ENCODE assay signal across 9 cellular contexts in the genomic region with DNA sequence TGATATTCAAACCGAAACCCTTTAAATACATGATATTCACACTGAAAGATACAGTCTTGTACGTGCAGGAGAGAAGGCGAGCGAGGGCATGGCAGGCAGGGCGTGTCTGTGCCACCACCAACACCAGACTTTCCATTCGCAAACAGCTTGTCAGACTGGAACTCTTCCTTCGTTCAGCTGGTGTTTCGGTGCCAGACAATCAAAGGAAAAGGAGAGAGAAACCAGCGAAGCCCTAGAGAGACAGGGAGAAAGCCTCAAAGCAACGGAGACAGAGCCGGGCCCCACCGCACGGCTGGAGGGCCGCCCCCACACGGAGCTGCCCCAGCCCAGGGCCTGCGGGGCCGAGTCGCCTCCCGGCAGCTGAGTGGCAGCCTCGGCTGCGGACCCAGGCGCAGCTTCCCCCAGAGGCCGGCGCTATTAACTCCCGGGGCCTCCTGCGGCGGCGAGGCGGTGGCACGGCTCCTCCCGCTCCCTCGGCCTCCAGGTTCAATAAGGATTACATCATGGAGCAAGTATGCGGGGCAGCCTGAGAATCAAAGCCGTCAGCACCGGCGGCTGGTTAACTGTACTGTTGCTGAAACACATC. TPM values are rescaled to one million over a fixed set of nuclear protein-coding genes. Genes with fewer than 3 reads are reported as not detected.
DNase-seq lines count a peak whose midpoint lies in the region; ATAC-seq, FAIRE-seq and TF ChIP-seq lines count a peak whose summit lies in the region.
"Had no signal": no experiment of that assay in that cellular context is flagged by ENCODE, and none has a peak within 500 bp of the region (broad histone marks: within the 10 kb centered on the region; RNA-seq: fewer than 3 reads in every experiment).

No MANE protein-coding gene starts in this region.

- intact Hi-C loops in HepG2 (cut with micrococcal nuclease; ENCODE audit: unreplicated experiment) = no loop called here

- peak; percentile 98 for ATAC-seq in HepG2
- peak; percentile 76 for ATAC-seq in stimulated activated naive CD8-positive, alpha-beta T cell treated with anti-CD3 and anti-CD28 coated beads, Interleukin-15, Interleukin-2, amounts not matched to agents 100 U/mL and 50 U/mL, for 24 hours
- ATAC-seq in HG02970 (IDR thresholded peaks at IDR 0.05; ENCODE audit: low FRiP score, unreplicated experiment) = no peak

- peak overlapping the region; percentile 48 for H2AFZ ChIP-seq in HepG2 (ENCODE audit: low read length)

- no peaks in the 10 kb centered on the region for H3K9me3 ChIP-seq in HUES48 (ENCODE audit: control insufficient read depth, insufficient read depth, low read length)
- H3K9me3 ChIP-seq in HepG2 (ENCODE audit: low read length) = no peaks in the 10 kb centered on the region

- H4K20me1 ChIP-seq in HepG2 (ENCODE audit: insufficient read depth, low read length) = no peaks in the 10 kb centered on the region

- H3K4me3 ChIP-seq in HUES48 (ENCODE audit: low read depth, low read length) = peak overlapping the region; percentile 43; the same call in 1 of the 2 replicates
- H3K4me3 ChIP-seq in HepG2 (replicated peaks in 1 of 3; ENCODE audit: insufficient read depth in 1 of 3, low read depth in 2 of 3, low read length in 3 of 3) = peak overlapping the region; percentile 53 to 70 (median 56)

- H3K27me3 ChIP-seq in HUES48 (ENCODE audit: control insufficient read depth, insufficient read depth, low read length) (peaks cover 91% of the 10 kb centered on the region), HepG2 (ENCODE audit: control insufficient read depth in 1 of 2, insufficient read depth in 2 of 2, low read length in 2 of 2) (peaks cover 1 to 32% of the 10 kb centered on the region in 2 experiments)

- peak overlapping the region; percentile 81 for H3K4me2 ChIP-seq in HepG2 (ENCODE audit: low read depth, low read length)

- in situ Hi-C loops in HepG2 (cut with HindIII; ENCODE audit: extremely low pct_ligation_motif_present, low pct_unique_long_range_greater_than_20kb) = no loop called here

- peak; percentile 21 for DNase-seq in DMS114 treated with DMSO at 0.1 percent for 48 hours (lab: John Stamatoyannopoulos, UW; ENCODE audit: unreplicated experiment)
- peak; percentile 70 for DNase-seq in SK-N-DZ (ENCODE audit: low spot score)
- DNase-seq in dedifferentiated amniotic fluid mesenchymal stem cell (ENCODE audit: extremely low spot score) = peak; percentile 56
- peak; percentile 86 for DNase-seq in HepG2 (ENCODE audit: low spot score)
- DNase-seq in stimulated activated naive CD8-positive, alpha-beta T cell treated with anti-CD3 and anti-CD28 coated beads, Interleukin-15, Interleukin-2, amounts not matched to agents 100 U/mL and 50 U/mL, for 24 hours = peak; percentile 42
- no peak for DNase-seq in cortex of kidney (lab: John Stamatoyannopoulos, UW)

- H3K4me1 ChIP-seq in HUES48 (ENCODE audit: control insufficient read depth, insufficient read depth, low read length) = peaks cover 18% of the 10 kb centered on the region
- H3K4me1 ChIP-seq in HepG2 (ENCODE audit: insufficient read depth, low read length) = peaks cover 28% of the 10 kb centered on the region

- no peak for FAIRE-seq in HepG2 (lab: Jason Lieb, UNC)

- POLR2A ChIA-PET in HepG2 (lab: Yijun Ruan, JAX) = interaction anchor here (0.7 to 1.6 kb wide), 3 partner anchors 127 to 176 kb away, joined by 3 to 5 read pairs (median 4); partner anchors contain the start of genes AFG1L, SEC63 and SNX3

- no TSS peak for BruUV-seq in HepG2 (replicated peaks; lab: Mats Ljungman, UMichigan)

- no peaks in the 10 kb centered on the region for H3K79me2 ChIP-seq in HepG2 (ENCODE audit: insufficient read depth, low read length)

- H3K27ac ChIP-seq in HUES48 (ENCODE audit: low read depth, low read length) (peak overlapping the region; percentile 79), HepG2 (ENCODE audit: extremely low read length, insufficient read depth, low read length) (no peak overlapping the region)

- H3K9ac ChIP-seq in HUES48 (ENCODE audit: low read depth, low read length) (0 out of 2 replicates have a peak overlapping the region, but pooled peaks have one; percentile 1), HepG2 (ENCODE audit: insufficient read depth, low read depth, low read length) (peak overlapping the region; percentile 70)

- no peak for TF ChIP-seq EP300 in HepG2 (IDR thresholded peaks at IDR 0.05; ENCODE audit: low read depth in 2 of 2, low read length in 2 of 2)
- no peak for TF ChIP-seq EP300 in HepG2 (CRISPR knock-in tag; IDR thresholded peaks at IDR 0.05; ENCODE audit: borderline replicate concordance)

- TF ChIP-seq RAD21 in HepG2 (CRISPR knock-in tag; IDR thresholded peaks at IDR 0.05) = peak; percentile 44; the same call in 1 of the 2 replicates

- no peak for TF ChIP-seq POLR2A in HepG2 (IDR thresholded peaks at IDR 0.05; ENCODE audit: insufficient read depth in 1 of 2, low read depth in 2 of 2, low read length in 2 of 2)

- CTCF ChIA-PET in HepG2 (lab: Yijun Ruan, JAX; ENCODE audit: low intra/inter-chr PET ratio, low total read pairs) = interaction anchor here (1.2 kb wide), 1 partner anchor 20 kb away, joined by 3 read pairs; no protein-coding TSS in a partner anchor

- 15% methylated on average over 13 of the region's 36 CpGs for WGBS in HepG2 (ENCODE audit: low lambda C conversion rate)

- TF ChIP-seq CTCF in HepG2 (CRISPR knock-in tag; IDR thresholded peaks at IDR 0.05) = peak; percentile 47

- H3K36me3 ChIP-seq in HUES48 (ENCODE audit: control insufficient read depth, insufficient read depth, low read length) = no peaks in the 10 kb centered on the region
- H3K36me3 ChIP-seq in HepG2 (replicated peaks in 1 of 2; ENCODE audit: control insufficient read depth in 1 of 2, insufficient read depth in 2 of 2, low read length in 2 of 2) = no peaks in the 10 kb centered on the region

TF ChIP-seq in HepG2, 621 proteins besides CTCF, POLR2A, EP300 and RAD21 (continues in another document):
- no peak for TF ChIP-seq ZNF564 (CRISPR knock-in tag; IDR thresholded peaks at IDR 0.05)
- no peak for TF ChIP-seq MAZ (IDR thresholded peaks at IDR 0.05; ENCODE audit: borderline replicate concordance, low read depth, low read length)
- TF ChIP-seq MAZ (CRISPR knock-in tag; IDR thresholded peaks at IDR 0.05; ENCODE audit: low read depth) = peak; percentile 39; the same call in 1 of the 2 replicates
- peak; percentile 63 for TF ChIP-seq ZBTB7B (CRISPR knock-in tag; IDR thresholded peaks at IDR 0.05)
- TF ChIP-seq, protein P1, sequence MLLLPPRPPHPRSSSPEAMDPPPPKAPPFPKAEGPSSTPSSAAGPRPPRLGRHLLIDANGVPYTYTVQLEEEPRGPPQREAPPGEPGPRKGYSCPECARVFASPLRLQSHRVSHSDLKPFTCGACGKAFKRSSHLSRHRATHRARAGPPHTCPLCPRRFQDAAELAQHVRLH (CRISPR knock-in tag; IDR thresholded peaks at IDR 0.05; ENCODE audit: borderline replicate concordance, low read depth) = 0 out of 2 replicates have a peak, but pooled peaks have one; percentile 46

RNA-seq across cellular contexts. Expression of gene NR2E1, which starts 32.1 kb away (rescaled TPM):
- polyA plus RNA-seq in SK-N-DZ (2014; cell fraction: cytosol; rRNA removed) = not detected in 2 replicates
- not detected in 2 replicates for polyA plus RNA-seq in SK-N-DZ (2014; cell fraction: nucleus; rRNA removed)
- not detected in 2 replicates for total RNA-seq in HepG2 (2016; rRNA removed; fragmentation: Illumina TruSeq; extraction: Trizol)
- total RNA-seq in HepG2 (2016; cell fraction: cytosol; rRNA removed; fragmentation: Illumina TruSeq; extraction: Trizol; ENCODE audit: low read depth) = not detected in 2 replicates
- total RNA-seq in HepG2 (2016; cell fraction: insoluble cytoplasmic fraction; rRNA removed; fragmentation: Illumina TruSeq; extraction: Trizol) = not detected in 2 replicates
- total RNA-seq in HepG2 (2016; cell fraction: membrane; rRNA removed; fragmentation: Illumina TruSeq; extraction: Trizol) = not detected in 2 replicates
- not detected in 2 replicates for total RNA-seq in HepG2 (2016; cell fraction: nucleus; rRNA removed; fragmentation: Illumina TruSeq; extraction: Trizol)
- polyA plus RNA-seq in HepG2 (2011; rRNA removed) = not detected in 2 replicates
- polyA plus RNA-seq in HepG2 (2011; cell fraction: cytosol; rRNA removed) = not detected in 2 replicates
- polyA plus RNA-seq in HepG2 (2011; cell fraction: nucleus; rRNA removed) = not detected in 2 replicates
- not detected in 2 replicates for polyA plus RNA-seq in HepG2 (2012)
- not detected in 2 replicates for polyA plus RNA-seq in HepG2 (2016; cell fraction: cytosol; fragmentation: Illumina TruSeq; extraction: Trizol; ENCODE audit: low read depth)
- not detected in 2 replicates for polyA plus RNA-seq in HepG2 (2016; cell fraction: insoluble cytoplasmic fraction; fragmentation: Illumina TruSeq; extraction: Trizol; ENCODE audit: low read depth)
- not detected in 2 replicates for polyA plus RNA-seq in HepG2 (2016; cell fraction: membrane; fragmentation: Illumina TruSeq; extraction: Trizol; ENCODE audit: low read depth)
- polyA plus RNA-seq in HepG2 (2016; cell fraction: nucleus; fragmentation: Illumina TruSeq; extraction: Trizol; ENCODE audit: insufficient read depth, low read depth) = not detected in 2 replicates
- not detected in 2 replicates for polyA minus RNA-seq in HepG2 (2011; rRNA and poly(A)+ RNA removed; ENCODE audit: low replicate concordance)
- not detected in 2 replicates for polyA minus RNA-seq in HepG2 (2011; cell fraction: cytosol; rRNA and poly(A)+ RNA removed)
- not detected in 2 replicates for polyA minus RNA-seq in HepG2 (2011; cell fraction: nucleus; rRNA and poly(A)+ RNA removed)
- total RNA-seq: T-helper 1 cell treated with Interleukin-12 subunit alpha and Interleukin-12 subunit beta and Interleukin-4 antibody, amounts not matched to agents 30 ng/mL and 1 ng/mL, for 36 hours had no signal

RNA-seq across cellular contexts. Expression of gene OSTM1, which starts 59.1 kb away (rescaled TPM):
- polyA plus RNA-seq in SK-N-DZ (2014; cell fraction: cytosol; rRNA removed) = 25.6 and 30.1 TPM in 2 replicates
- polyA plus RNA-seq in SK-N-DZ (2014; cell fraction: nucleus; rRNA removed) = 16.9 and 36.0 TPM in 2 replicates
- total RNA-seq in HepG2 (2016; rRNA removed; fragmentation: Illumina TruSeq; extraction: Trizol) = 13.9 and 20.5 TPM in 2 replicates
- total RNA-seq in HepG2 (2016; cell fraction: cytosol; rRNA removed; fragmentation: Illumina TruSeq; extraction: Trizol; ENCODE audit: low read depth) = 0.97 and 4.0 TPM in 2 replicates
- total RNA-seq in HepG2 (2016; cell fraction: insoluble cytoplasmic fraction; rRNA removed; fragmentation: Illumina TruSeq; extraction: Trizol) = 14.7 and 22.2 TPM in 2 replicates
- 5.2 and 6.1 TPM in 2 replicates for total RNA-seq in HepG2 (2016; cell fraction: membrane; rRNA removed; fragmentation: Illumina TruSeq; extraction: Trizol)
- 15.8 and 22.0 TPM in 2 replicates for total RNA-seq in HepG2 (2016; cell fraction: nucleus; rRNA removed; fragmentation: Illumina TruSeq; extraction: Trizol)
- 8.7 and 9.9 TPM in 2 replicates for polyA plus RNA-seq in HepG2 (2011; rRNA removed)
- polyA plus RNA-seq in HepG2 (2011; cell fraction: cytosol; rRNA removed) = 5.7 and 6.0 TPM in 2 replicates
- 6.8 and 7.5 TPM in 2 replicates for polyA plus RNA-seq in HepG2 (2011; cell fraction: nucleus; rRNA removed)
- 10.4 and 15.8 TPM in 2 replicates for polyA plus RNA-seq in HepG2 (2012)
- 0.83 and 0.85 TPM in 2 replicates for polyA plus RNA-seq in HepG2 (2016; cell fraction: cytosol; fragmentation: Illumina TruSeq; extraction: Trizol; ENCODE audit: low read depth)
- polyA plus RNA-seq in HepG2 (2016; cell fraction: insoluble cytoplasmic fraction; fragmentation: Illumina TruSeq; extraction: Trizol; ENCODE audit: low read depth) = 9.8 and 11.2 TPM in 2 replicates
- 2.2 and 3.4 TPM in 2 replicates for polyA plus RNA-seq in HepG2 (2016; cell fraction: membrane; fragmentation: Illumina TruSeq; extraction: Trizol; ENCODE audit: low read depth)
- 21.3 and 27.0 TPM in 2 replicates for polyA plus RNA-seq in HepG2 (2016; cell fraction: nucleus; fragmentation: Illumina TruSeq; extraction: Trizol; ENCODE audit: insufficient read depth, low read depth)
- 21.8 and 34.2 TPM in 2 replicates for polyA minus RNA-seq in HepG2 (2011; rRNA and poly(A)+ RNA removed; ENCODE audit: low replicate concordance)
- polyA minus RNA-seq in HepG2 (2011; cell fraction: cytosol; rRNA and poly(A)+ RNA removed) = 17.3 and 21.2 TPM in 2 replicates
- 10.9 and 13.3 TPM in 2 replicates for polyA minus RNA-seq in HepG2 (2011; cell fraction: nucleus; rRNA and poly(A)+ RNA removed)
